21 cellular contexts compared by ENCODE assay signal in the genomic region with DNA sequence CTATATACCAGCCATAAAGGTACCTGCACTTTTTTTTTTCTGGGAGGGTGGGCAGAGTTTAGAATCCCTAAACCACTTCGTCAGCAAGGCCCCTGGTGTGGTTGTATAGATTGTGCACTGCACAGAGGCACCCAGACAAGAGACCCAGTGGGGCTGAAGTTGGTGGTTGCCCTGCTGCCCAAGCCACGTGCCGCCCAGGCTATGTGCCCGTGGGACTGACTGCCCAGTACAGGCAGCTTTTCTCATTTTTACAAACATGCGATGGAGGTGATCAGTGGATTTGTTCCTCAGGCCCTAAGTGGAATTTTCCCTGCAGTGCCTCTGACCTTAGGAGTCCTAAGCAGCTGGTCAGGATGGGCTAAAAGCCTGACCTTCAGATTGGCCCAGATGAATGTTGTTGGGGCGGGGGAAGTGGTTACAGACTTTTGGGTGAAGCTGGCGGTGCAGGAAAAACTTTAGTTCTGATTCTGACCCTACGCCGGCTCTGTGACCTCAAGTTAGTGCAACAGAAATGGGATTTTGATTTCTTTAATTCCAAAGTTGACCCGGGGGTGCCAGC. TPM values are rescaled to one million over a fixed set of nuclear protein-coding genes. Genes with fewer than 3 reads are reported as not detected.
A peak's percentile ranks its signal among the peaks of the same experiment; 100 is the strongest.
DNase-seq lines count a peak whose midpoint lies in the region; ATAC-seq, FAIRE-seq and TF ChIP-seq lines count a peak whose summit lies in the region.
"Had no signal": no experiment of that assay in that cellular context is flagged by ENCODE, and none has a peak within 500 bp of the region (broad histone marks: within the 10 kb centered on the region; RNA-seq: fewer than 3 reads in every experiment).

No MANE protein-coding gene starts in this region.

- H3K27me3 Mint-ChIP-seq in activated CD4-positive, alpha-beta memory T cell treated with anti-CD3 and anti-CD28 coated beads for 36 hours, result no peaks in the 10 kb centered on the region
- H3K27me3 Mint-ChIP-seq: CD4-positive, alpha-beta T cell; naive thymus-derived CD4-positive, alpha-beta T cell had no signal

- no peaks in the 10 kb centered on the region for H4K20me1 ChIP-seq in HepG2 (ENCODE audit: insufficient read depth, low read length)

- in situ Hi-C loops in HepG2 (cut with HindIII; ENCODE audit: extremely low pct_ligation_motif_present, low pct_unique_long_range_greater_than_20kb), result no loop called here

- ATAC-seq in HepG2 (no peak), left lung (no peak), GM21529 (IDR thresholded peaks at IDR 0.05; ENCODE audit: unreplicated experiment) (no peak)
- ATAC-seq: HCT116; naive thymus-derived CD4-positive, alpha-beta T cell; PC-3 had no signal

- no peaks in the 10 kb centered on the region for H3K79me2 ChIP-seq in HepG2 (ENCODE audit: insufficient read depth, low read length)

- H3K27ac ChIP-seq in liver (ENCODE audit: low read depth in 1 of 2, low read length in 2 of 2) (peak overlapping the region; percentile 72 to 77), HepG2 (ENCODE audit: extremely low read length, insufficient read depth, low read length) (no peak overlapping the region), left lung (peak overlapping the region; percentile 56 to 65), skeletal muscle tissue (ENCODE audit: low read depth, low read length) (peak overlapping the region; percentile 96)
- H3K27ac ChIP-seq: HL-60 had no signal

- TF ChIP-seq RAD21 in liver (IDR thresholded peaks at IDR 0.05) (no peak), HepG2 (CRISPR knock-in tag; IDR thresholded peaks at IDR 0.05) (no peak)

- POLR2A ChIA-PET in HepG2 (lab: Yijun Ruan, JAX), result no interaction called here
- POLR2A ChIA-PET in activated CD4-positive, alpha-beta memory T cell treated with anti-CD3 and anti-CD28 coated beads for 36 hours (lab: Charles Lee), result no interaction called here

- no peaks in the 10 kb centered on the region for H3K4me1 Mint-ChIP-seq in activated CD4-positive, alpha-beta memory T cell treated with anti-CD3 and anti-CD28 coated beads for 36 hours (ENCODE audit: low read depth)

- no peaks in the 10 kb centered on the region for H3K36me3 ChIP-seq in liver (ENCODE audit: control insufficient read depth in 4 of 4, insufficient read depth in 3 of 4, low read depth in 1 of 4, low read length in 3 of 4)
- H3K36me3 ChIP-seq in HepG2 (replicated peaks in 1 of 2; ENCODE audit: control insufficient read depth in 1 of 2, insufficient read depth in 2 of 2, low read length in 2 of 2), result no peaks in the 10 kb centered on the region
- H3K36me3 ChIP-seq in left lung, result no peaks in the 10 kb centered on the region
- no peaks in the 10 kb centered on the region for H3K36me3 ChIP-seq in skeletal muscle tissue (ENCODE audit: control insufficient read depth in 3 of 3, insufficient read depth in 3 of 3, low read length in 3 of 3)

- H3K9ac ChIP-seq in liver (ENCODE audit: low read depth in 1 of 2, low read length in 2 of 2), result no peak overlapping the region
- no peak overlapping the region for H3K9ac ChIP-seq in HepG2 (ENCODE audit: insufficient read depth, low read depth, low read length)
- peak overlapping the region; percentile 74 to 75 (median 75) for H3K9ac ChIP-seq in skeletal muscle tissue (ENCODE audit: low read depth in 1 of 3, low read length in 3 of 3)

- H3K9me3 Mint-ChIP-seq in activated CD4-positive, alpha-beta memory T cell treated with anti-CD3 and anti-CD28 coated beads for 36 hours, result peaks cover 6% of the 10 kb centered on the region
- H3K9me3 Mint-ChIP-seq: CD4-positive, alpha-beta T cell; naive thymus-derived CD4-positive, alpha-beta T cell had no signal

- no peaks in the 10 kb centered on the region for H3K27me3 ChIP-seq in liver (ENCODE audit: control insufficient read depth in 4 of 4, insufficient read depth in 4 of 4, low read length in 3 of 4)
- H3K27me3 ChIP-seq in HepG2 (ENCODE audit: control insufficient read depth in 1 of 2, insufficient read depth in 2 of 2, low read length in 2 of 2), result no peaks in the 10 kb centered on the region
- no peaks in the 10 kb centered on the region for H3K27me3 ChIP-seq in left lung
- no peaks in the 10 kb centered on the region for H3K27me3 ChIP-seq in skeletal muscle tissue (ENCODE audit: control insufficient read depth in 3 of 3, insufficient read depth in 3 of 3, low read length in 3 of 3)
- H3K27me3 ChIP-seq: body of pancreas had no signal

- no peaks in the 10 kb centered on the region for H3K36me3 Mint-ChIP-seq in activated CD4-positive, alpha-beta memory T cell treated with anti-CD3 and anti-CD28 coated beads for 36 hours

- TF ChIP-seq POLR2A in HepG2 (IDR thresholded peaks at IDR 0.05; ENCODE audit: insufficient read depth in 1 of 2, low read depth in 2 of 2, low read length in 2 of 2), result no peak

- TF ChIP-seq CTCF in liver (IDR thresholded peaks at IDR 0.05; ENCODE audit: low read depth, low read length, missing input control), result no peak
- no peak for TF ChIP-seq CTCF in HepG2 (CRISPR knock-in tag; IDR thresholded peaks at IDR 0.05)
- no peak for TF ChIP-seq CTCF in left lung (IDR thresholded peaks at IDR 0.05)

- no peak overlapping the region for H2AFZ ChIP-seq in HepG2 (ENCODE audit: low read length)

- TF ChIP-seq EP300 in HepG2 (IDR thresholded peaks at IDR 0.05; ENCODE audit: low read depth in 2 of 2, low read length in 2 of 2) (no peak), HepG2 (CRISPR knock-in tag; IDR thresholded peaks at IDR 0.05; ENCODE audit: borderline replicate concordance) (no peak)

- H3K4me3 ChIP-seq in liver (ENCODE audit: low read depth in 1 of 3, low read length in 3 of 3), result no peak overlapping the region
- H3K4me3 ChIP-seq in HepG2 (replicated peaks in 1 of 3; ENCODE audit: insufficient read depth in 1 of 3, low read depth in 2 of 3, low read length in 3 of 3), result no peak overlapping the region
- no peak overlapping the region for H3K4me3 ChIP-seq in left lung
- H3K4me3 ChIP-seq in skeletal muscle tissue (ENCODE audit: low read length in 3 of 3), result peak overlapping the region in 2 of 3 donors; percentile 51 to 52
- H3K4me3 ChIP-seq: body of pancreas had no signal

- no peak overlapping the region for H3K4me2 ChIP-seq in HepG2 (ENCODE audit: low read depth, low read length)

- no peak overlapping the region for H3K4me3 Mint-ChIP-seq in activated CD4-positive, alpha-beta memory T cell treated with anti-CD3 and anti-CD28 coated beads for 36 hours
- H3K4me3 Mint-ChIP-seq: CD4-positive, alpha-beta T cell; naive thymus-derived CD4-positive, alpha-beta T cell had no signal

- no TSS peak for BruUV-seq in HepG2 (replicated peaks; lab: Mats Ljungman, UMichigan)

- intact Hi-C loops in HepG2 (cut with micrococcal nuclease; ENCODE audit: unreplicated experiment), result no loop called here
- intact Hi-C loops in left lung (cut with DNase I), result no loop called here
- intact Hi-C loops in activated CD4-positive, alpha-beta memory T cell treated with anti-CD3 and anti-CD28 coated beads for 36 hours (cut with micrococcal nuclease), result no loop called here

- FAIRE-seq in HepG2 (lab: Jason Lieb, UNC), result no peak
- FAIRE-seq: islet of Langerhans had no signal

- no peaks in the 10 kb centered on the region for H3K9me3 ChIP-seq in liver (ENCODE audit: control insufficient read depth in 4 of 4, low read length in 3 of 4)
- no peaks in the 10 kb centered on the region for H3K9me3 ChIP-seq in HepG2 (ENCODE audit: low read length)
- no peaks in the 10 kb centered on the region for H3K9me3 ChIP-seq in left lung
- H3K9me3 ChIP-seq in skeletal muscle tissue (ENCODE audit: control insufficient read depth in 3 of 3, low read length in 3 of 3), result peaks cover 0 to 3% (median 0%) of the 10 kb centered on the region in 3 donors
- H3K9me3 ChIP-seq: body of pancreas had no signal

- H3K27ac Mint-ChIP-seq in activated CD4-positive, alpha-beta memory T cell treated with anti-CD3 and anti-CD28 coated beads for 36 hours, result no peak overlapping the region
- H3K27ac Mint-ChIP-seq: CD4-positive, alpha-beta T cell; naive thymus-derived CD4-positive, alpha-beta T cell had no signal

- peaks cover 10 to 25% (median 18%) of the 10 kb centered on the region in 4 donors for H3K4me1 ChIP-seq in liver (ENCODE audit: control insufficient read depth in 4 of 4, insufficient read depth in 4 of 4, low read length in 3 of 4)
- peaks cover 10% of the 10 kb centered on the region; the same call in 1 of the 2 replicates for H3K4me1 ChIP-seq in HepG2 (ENCODE audit: insufficient read depth, low read length)
- H3K4me1 ChIP-seq in left lung, result peaks cover 7 to 19% of the 10 kb centered on the region in 2 donors
- H3K4me1 ChIP-seq in skeletal muscle tissue (ENCODE audit: control insufficient read depth in 3 of 3, insufficient read depth in 3 of 3, low read length in 3 of 3), result peaks cover 46 to 59% (median 47%) of the 10 kb centered on the region in 3 donors

- CTCF ChIA-PET in HepG2 (lab: Yijun Ruan, JAX; ENCODE audit: low intra/inter-chr PET ratio, low total read pairs), result no interaction called here
- CTCF ChIA-PET in activated CD4-positive, alpha-beta memory T cell treated with anti-CD3 and anti-CD28 coated beads for 36 hours (lab: Charles Lee), result interaction anchor here (2.2 kb wide), 1 partner anchor 100 kb away, joined by 6 read pairs; no protein-coding TSS in a partner anchor

- DNase-seq in HepG2 (ENCODE audit: low spot score), result no peak
- DNase-seq in left lung, result no peak
- no peak for DNase-seq in activated CD4-positive, alpha-beta memory T cell treated with anti-CD3 and anti-CD28 coated beads for 36 hours
- no peak for DNase-seq in DMS 273 (lab: John Stamatoyannopoulos, UW; ENCODE audit: unreplicated experiment)
- DNase-seq in hippocampal formation (lab: John Stamatoyannopoulos, UW), result no peak
- DNase-seq: 8988T; activated CD8-positive, alpha-beta memory T cell treated with anti-CD3 and anti-CD28 coated beads for 24 hours; activated effector memory CD4-positive, alpha-beta T cell treated with anti-CD3 and anti-CD28 coated beads, Interleukin-2, amount 50 U/mL, for 16 hours; CD4-positive, alpha-beta T cell; Karpas-422; naive thymus-derived CD4-positive, alpha-beta T cell; NCI-H1436 treated with DMSO at 0.1 percent for 48 hours; NCI-H524; PC-3 had no signal

- 69% methylated on average over 10 of the region's 10 CpGs for WGBS in liver
- WGBS in HepG2 (ENCODE audit: low lambda C conversion rate), result 74% methylated on average over 9 of the region's 10 CpGs

RNA-seq across cellular contexts. Expression of a gene that starts 34.9 kb away (rescaled TPM):
- 10 to 100 TPM; 16.2 to 23.3 TPM for total RNA-seq in liver
- polyA plus RNA-seq in liver, result 1 to 10 TPM; 7.8 to 8.1 TPM
- 11.1 and 13.0 TPM in 2 replicates for total RNA-seq in HepG2 (2016; rRNA removed; fragmentation: Illumina TruSeq; extraction: Trizol)
- 1.4 and 1.5 TPM in 2 replicates for total RNA-seq in HepG2 (2016; cell fraction: cytosol; rRNA removed; fragmentation: Illumina TruSeq; extraction: Trizol; ENCODE audit: low read depth)
- 9.8 and 12.1 TPM in 2 replicates for total RNA-seq in HepG2 (2016; cell fraction: insoluble cytoplasmic fraction; rRNA removed; fragmentation: Illumina TruSeq; extraction: Trizol)
- 5.3 and 6.4 TPM in 2 replicates for total RNA-seq in HepG2 (2016; cell fraction: membrane; rRNA removed; fragmentation: Illumina TruSeq; extraction: Trizol)
- 11.9 and 15.6 TPM in 2 replicates for total RNA-seq in HepG2 (2016; cell fraction: nucleus; rRNA removed; fragmentation: Illumina TruSeq; extraction: Trizol)
- polyA plus RNA-seq in HepG2 (2011; rRNA removed), result 16.4 and 18.7 TPM in 2 replicates
- 7.1 and 7.2 TPM in 2 replicates for polyA plus RNA-seq in HepG2 (2011; cell fraction: cytosol; rRNA removed)
- 42.2 and 53.6 TPM in 2 replicates for polyA plus RNA-seq in HepG2 (2011; cell fraction: nucleus; rRNA removed)
- 4.4 and 6.9 TPM in 2 replicates for polyA plus RNA-seq in HepG2 (2012)
- 0.43 and 0.62 TPM in 2 replicates for polyA plus RNA-seq in HepG2 (2016; cell fraction: cytosol; fragmentation: Illumina TruSeq; extraction: Trizol; ENCODE audit: low read depth)
- polyA plus RNA-seq in HepG2 (2016; cell fraction: insoluble cytoplasmic fraction; fragmentation: Illumina TruSeq; extraction: Trizol; ENCODE audit: low read depth), result 5.8 and 6.2 TPM in 2 replicates
- 1.7 TPM in 2 replicates for polyA plus RNA-seq in HepG2 (2016; cell fraction: membrane; fragmentation: Illumina TruSeq; extraction: Trizol; ENCODE audit: low read depth)
- polyA plus RNA-seq in HepG2 (2016; cell fraction: nucleus; fragmentation: Illumina TruSeq; extraction: Trizol; ENCODE audit: insufficient read depth, low read depth), result 17.4 and 18.9 TPM in 2 replicates
- 55.2 and 75.7 TPM in 2 replicates for polyA minus RNA-seq in HepG2 (2011; rRNA and poly(A)+ RNA removed; ENCODE audit: low replicate concordance)
- polyA minus RNA-seq in HepG2 (2011; cell fraction: cytosol; rRNA and poly(A)+ RNA removed), result 11.3 and 16.1 TPM in 2 replicates
- polyA minus RNA-seq in HepG2 (2011; cell fraction: nucleus; rRNA and poly(A)+ RNA removed), result 27.0 and 32.6 TPM in 2 replicates
- total RNA-seq in left lung, result 100 to 1,000 TPM in 1 of 2 donors, 10 to 100 TPM in 1; 68.0 to 104 TPM
- 16.2 TPM for total RNA-seq in skeletal muscle tissue
- 10 to 100 TPM; 20.4 to 20.7 TPM for total RNA-seq in activated CD4-positive, alpha-beta memory T cell treated with anti-CD3 and anti-CD28 coated beads for 36 hours

Comparison
In these comparisons a context has a peak if more than half of its experiments do, and no peak if none do; other contexts are left out.
1. H3K4me3 ChIP-seq: peak in skeletal muscle tissue (2 of 3); none in liver (0 of 3), HepG2 (0 of 3) and left lung (0 of 2).
2. H3K9ac ChIP-seq: peak in skeletal muscle tissue (3 of 3); none in liver (0 of 2) and HepG2 (single experiment).